In the genomic region with DNA sequence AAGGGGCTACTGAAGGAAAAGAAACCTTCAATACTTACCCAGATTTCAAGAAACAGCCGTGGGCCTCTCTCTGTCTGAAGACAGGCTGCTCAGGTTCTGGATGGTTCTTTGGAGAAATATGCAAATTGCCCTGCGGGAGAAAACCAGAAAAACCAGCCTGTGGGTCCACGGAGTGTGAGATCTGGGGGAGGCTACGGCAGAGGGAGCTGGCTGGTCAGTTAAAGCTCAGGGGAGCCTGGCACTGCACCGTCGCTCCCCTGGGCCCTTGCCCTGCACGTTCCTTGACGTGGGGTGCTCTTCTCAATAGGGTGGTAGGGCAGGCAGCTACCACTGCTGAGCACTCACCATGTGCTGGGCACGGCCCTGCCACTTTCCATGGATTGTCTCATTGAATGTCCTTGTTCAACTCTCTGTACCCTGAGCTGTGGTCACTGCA, we compare ENCODE assay signal across 16 cellular contexts. TPM values are rescaled to one million over a fixed set of nuclear protein-coding genes. Genes with fewer than 3 reads are reported as not detected.
DNase-seq lines count a peak whose midpoint lies in the region; ATAC-seq, FAIRE-seq and TF ChIP-seq lines count a peak whose summit lies in the region.
"Had no signal": no experiment of that assay in that cellular context is flagged by ENCODE, and none has a peak within 500 bp of the region (broad histone marks: within the 10 kb centered on the region; RNA-seq: fewer than 3 reads in every experiment).

No MANE protein-coding gene starts in this region.

- TF ChIP-seq EP300 in Ishikawa (IDR thresholded peaks at IDR 0.05; ENCODE audit: borderline replicate concordance), result peak; percentile 55; the same call in 1 of the 2 replicates

- H3K27ac ChIP-seq in C4-2B, result peak overlapping the region; percentile 81
- H3K27ac ChIP-seq: HL-60 had no signal

- no peak for TF ChIP-seq CTCF in C4-2B (conservative IDR thresholded peaks at IDR 0.05)

- peak; percentile 43 for DNase-seq in mucosa of gallbladder (ENCODE audit: low spot score)
- DNase-seq in NCI-H2107 (lab: John Stamatoyannopoulos, UW), result no peak
- DNase-seq in RCC 7860 (ENCODE audit: low spot score), result no peak
- DNase-seq: activated CD4-positive, alpha-beta memory T cell treated with anti-CD3 and anti-CD28 coated beads for 36 hours; activated naive CD8-positive, alpha-beta T cell treated with anti-CD3 and anti-CD28 coated beads, Interleukin-2, amount 50 U/mL, for 24 hours; caudate nucleus; Kasumi-1; NCI-H446 had no signal

- ATAC-seq in esophagus mucosa (peak; percentile 60), HG03196 (IDR thresholded peaks at IDR 0.05; ENCODE audit: unreplicated experiment) (no peak), GM21529 (IDR thresholded peaks at IDR 0.05; ENCODE audit: unreplicated experiment) (no peak)
- ATAC-seq: activated naive CD8-positive, alpha-beta T cell treated with anti-CD3 and anti-CD28 coated beads, Interleukin-2, amount 50 U/mL, for 24 hours; Panc1 had no signal

- no peak for FAIRE-seq in RCC 7860 (lab: Jason Lieb, UNC)

- peak; percentile 56 for TF ChIP-seq RAD21 in Ishikawa (IDR thresholded peaks at IDR 0.05; ENCODE audit: low read depth)

TF ChIP-seq in Ishikawa, 13 proteins besides CTCF, POLR2A, EP300 and RAD21:
- TF ChIP-seq FOXM1 (IDR thresholded peaks at IDR 0.05; ENCODE audit: borderline replicate concordance, low read depth), result no peak
- TF ChIP-seq NFIC (IDR thresholded peaks at IDR 0.05), result peak; percentile 43
- peak; percentile 41 for TF ChIP-seq TEAD4 (IDR thresholded peaks at IDR 0.05)
- 0 out of 2 replicates have a peak, but pooled peaks have one; percentile 34 for TF ChIP-seq ZBTB7A (IDR thresholded peaks at IDR 0.05; ENCODE audit: low read depth)
- TF ChIP-seq MAX (IDR thresholded peaks at IDR 0.05), result peak; percentile 79
- TF ChIP-seq, protein P1, sequence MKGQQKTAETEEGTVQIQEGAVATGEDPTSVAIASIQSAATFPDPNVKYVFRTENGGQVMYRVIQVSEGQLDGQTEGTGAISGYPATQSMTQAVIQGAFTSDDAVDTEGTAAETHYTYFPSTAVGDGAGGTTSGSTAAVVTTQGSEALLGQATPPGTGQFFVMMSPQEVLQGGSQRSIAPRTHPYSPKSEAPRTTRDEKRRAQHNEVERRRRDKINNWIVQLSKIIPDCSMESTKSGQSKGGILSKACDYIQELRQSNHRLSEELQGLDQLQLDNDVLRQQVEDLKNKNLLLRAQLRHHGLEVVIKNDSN (IDR thresholded peaks at IDR 0.05), result peak; percentile 14; the same call in 1 of the 2 replicates
- TF ChIP-seq EGR1 (IDR thresholded peaks at IDR 0.05), result 0 out of 2 replicates have a peak, but pooled peaks have one; percentile 42
- no peak for TF ChIP-seq TAF1 (IDR thresholded peaks at IDR 0.05; ENCODE audit: low read depth)
- TF ChIP-seq TCF12 (IDR thresholded peaks at IDR 0.05; ENCODE audit: low read depth), result peak; percentile 77

RNA-seq across cellular contexts. Expression of gene TMCO4, which starts 12.7 kb away (rescaled TPM):
- total RNA-seq in esophagus mucosa (18.7 TPM), mucosa of gallbladder (31.1 TPM)

RNA-seq across cellular contexts. Expression of gene RNF186, which starts 28.1 kb away (rescaled TPM):
- total RNA-seq in esophagus mucosa (0.16 TPM), mucosa of gallbladder (0.32 TPM)
- total RNA-seq: activated CD4-positive, alpha-beta memory T cell treated with anti-CD3 and anti-CD28 coated beads for 36 hours; fibroblast of villous mesenchyme had no signal
